ENCODE assay signal across 8 cellular contexts in the genomic region with DNA sequence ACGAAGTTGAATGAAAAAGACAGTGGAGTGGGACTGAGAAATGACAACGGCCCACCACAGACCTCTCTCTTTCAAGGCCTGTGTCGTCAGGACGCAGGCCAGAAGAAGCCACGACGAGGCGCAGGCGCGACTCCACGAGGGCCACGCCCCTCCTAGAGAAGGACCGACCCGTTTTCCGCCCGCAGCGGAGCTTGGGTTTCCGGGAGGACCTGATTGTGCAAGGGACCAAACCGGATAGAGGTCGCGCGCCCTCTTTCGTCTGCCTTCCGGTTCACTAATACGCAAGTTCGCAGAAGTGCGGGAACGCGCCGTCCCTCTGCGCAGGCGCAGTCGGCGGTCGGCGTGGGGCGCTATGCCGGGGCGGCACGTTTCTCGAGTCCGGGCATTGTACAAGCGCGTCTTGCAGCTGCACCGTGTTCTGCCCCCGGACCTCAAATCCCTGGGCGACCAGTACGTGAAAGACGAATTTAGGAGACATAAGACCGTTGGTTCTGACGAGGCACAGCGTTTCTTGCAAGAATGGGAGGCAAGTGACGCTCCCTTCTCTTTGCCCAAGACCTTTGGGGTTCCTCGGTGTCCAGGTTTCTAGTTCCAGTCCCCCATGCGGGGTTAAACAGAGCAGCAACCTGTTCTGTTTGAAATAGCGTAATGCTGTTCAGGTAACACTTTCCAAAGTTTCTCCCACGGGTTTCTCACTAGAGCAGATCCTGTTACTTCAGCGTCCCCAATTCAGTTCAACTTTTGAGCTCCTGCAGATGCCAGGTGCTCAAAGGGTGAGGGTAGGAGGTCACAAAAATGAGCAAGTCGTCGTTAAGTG. TPM values are rescaled to one million over a fixed set of nuclear protein-coding genes. Genes with fewer than 3 reads are reported as not detected.
DNase-seq lines count a peak whose midpoint lies in the region; ATAC-seq, FAIRE-seq and TF ChIP-seq lines count a peak whose summit lies in the region.

A gene (plus strand): TSS at position 327 of the 817 bp plus-strand sequence. CDS start 26 bp downstream, at position 353.

- H3K36me3 ChIP-seq in adrenal gland (replicated peaks in 1 of 2) (no peaks in the 10 kb centered on the region), heart right ventricle (no peaks in the 10 kb centered on the region)

- peak within 1 kb of the TSS; percentile 26 to 78 (median 57) for H3K27ac ChIP-seq in adrenal gland
- H3K27ac ChIP-seq in heart right ventricle: peak within 1 kb of the TSS; percentile 30 to 89 (median 78)

- DNase-seq in GM12892 (ENCODE audit: insufficient read length) (peak; percentile 78), NCI-H146 (lab: John Stamatoyannopoulos, UW) (peak; percentile 99), T-helper 1 cell (peak; percentile 94 to 99 (median 96)), adrenal gland (peak; percentile 96 to 99 (median 99)), heart right ventricle (peak; percentile 98), posterior vena cava (ENCODE audit: low spot score) (peak; percentile 99), ureter (ENCODE audit: low spot score) (peak; percentile 99)

- intact Hi-C loops in adrenal gland (cut with DNase I): no loop called here
- intact Hi-C loops in heart right ventricle (cut with DNase I): no loop called here
- intact Hi-C loops in posterior vena cava (cut with DNase I): loop anchor here in 1 of 2 donors (10.0 kb wide), 1 partner anchor 57 kb away; no protein-coding TSS in a partner anchor

- FAIRE-seq in GM12892 (lab: Jason Lieb, UNC): peak; percentile 98

- H3K9me3 ChIP-seq in adrenal gland (replicated peaks in 1 of 3) (no peaks in the 10 kb centered on the region), heart right ventricle (no peaks in the 10 kb centered on the region)

- TF ChIP-seq POLR2A in GM12892 (IDR thresholded peaks at IDR 0.05; ENCODE audit: low read depth, low read length) (peak; percentile 95), adrenal gland (IDR thresholded peaks at IDR 0.05) (peak in 1 of 2 donors; percentile 64)

- TF ChIP-seq CTCF in adrenal gland (IDR thresholded peaks at IDR 0.05): no peak
- TF ChIP-seq CTCF in heart right ventricle (IDR thresholded peaks at IDR 0.05): peak in 6 of 9 donors; percentile 22 to 42 (median 36)

- H3K4me1 ChIP-seq in adrenal gland (replicated peaks in 1 of 2) (peaks cover 7 to 16% of the 10 kb centered on the region in 2 donors), heart right ventricle (peaks cover 5 to 22% (median 9%) of the 10 kb centered on the region in 9 donors)

- peak; percentile 96 for ATAC-seq in HG02852 (IDR thresholded peaks at IDR 0.05; ENCODE audit: unreplicated experiment)
- peak; percentile 99 to 100 (median 100) for ATAC-seq in heart right ventricle

- H3K27me3 ChIP-seq in adrenal gland (no peaks in the 10 kb centered on the region), heart right ventricle (no peaks in the 10 kb centered on the region)

- H3K4me3 ChIP-seq in adrenal gland (peak within 1 kb of the TSS; percentile 26 to 91 (median 63)), heart right ventricle (peak within 1 kb of the TSS; percentile 54 to 85 (median 70))

- 0 to 1% (median 1%) methylated on average over 15 to 59 of the region's 59 CpGs for WGBS in adrenal gland, 4 donors
- 0 to 1% methylated on average over 59 of the region's 59 CpGs for WGBS in heart right ventricle, 2 donors

RNA-seq across cellular contexts. Expression of the gene that starts here (rescaled TPM):
- polyA plus RNA-seq in GM12892 (2012; ENCODE audit: missing spikeins): 26.1 TPM
- 10 to 100 TPM in 6 of 8 donors, 1 to 10 TPM in 2; 5.2 to 23.2 (median 18.5) TPM for total RNA-seq in adrenal gland
- 10 to 100 TPM in 1 of 3 donors, 1 to 10 TPM in 2; 5.7 to 35.0 (median 6.0) TPM for polyA plus RNA-seq in adrenal gland
- total RNA-seq in heart right ventricle: 10 to 100 TPM; 16.7 to 26.5 (median 20.5) TPM
- polyA plus RNA-seq in heart right ventricle: 10 to 100 TPM in 1 of 2 donors, 1 to 10 TPM in 1; 5.0 to 10.8 TPM
- 10 to 100 TPM; 12.7 to 14.2 TPM for total RNA-seq in posterior vena cava
- 27.4 TPM for total RNA-seq in ureter

Comparison
In these comparisons a context has a peak if more than half of its experiments do, and no peak if none do; other contexts are left out.
1. Peak in every context shown above with its lines: DNase-seq, ATAC-seq, H3K4me3 ChIP-seq and H3K27ac ChIP-seq.
2. CTCF ChIP-seq: peak in heart right ventricle (6 of 9); none in adrenal gland (0 of 6).